35 cellular contexts compared by ENCODE assay signal in the genomic region with DNA sequence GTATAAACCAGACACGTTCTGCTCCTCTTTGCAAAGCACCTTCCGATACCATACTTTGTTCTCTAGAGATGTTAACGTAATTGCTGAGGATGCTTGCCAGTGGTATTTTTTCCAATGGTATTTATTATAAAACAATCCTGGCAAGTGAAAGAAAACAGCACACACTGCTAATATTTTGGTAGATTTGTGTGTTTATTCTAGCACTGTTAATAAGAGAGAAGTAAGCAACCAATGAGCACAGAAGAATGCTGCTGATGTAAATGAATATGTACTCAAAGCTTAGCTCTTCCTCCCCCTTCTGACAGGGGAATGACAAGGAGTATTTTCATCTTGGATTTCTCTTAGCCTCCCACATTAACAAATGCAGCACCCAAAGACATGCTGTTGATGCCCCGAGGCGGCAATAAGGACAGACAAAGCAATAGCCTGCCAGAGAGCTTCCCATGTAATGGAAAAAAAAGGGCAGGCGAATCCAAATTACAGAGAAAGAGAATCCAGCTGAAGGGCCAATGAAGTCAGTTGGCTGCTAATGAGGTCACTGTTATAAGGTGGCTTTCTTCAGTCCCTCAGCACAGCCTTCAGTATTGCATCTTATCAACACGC. TPM values are rescaled to one million over a fixed set of nuclear protein-coding genes. Genes with fewer than 3 reads are reported as not detected.
"Had no signal": no experiment of that assay in that cellular context is flagged by ENCODE, and none has a peak within 500 bp of the region (broad histone marks: within the 10 kb centered on the region; RNA-seq: fewer than 3 reads in every experiment).

No MANE protein-coding gene starts in this region.

- H3K9me3 Mint-ChIP-seq: activated B cell treated with CpG ODN at 0.5 μM for 24 hours; activated CD4-positive, alpha-beta memory T cell treated with anti-CD3 and anti-CD28 coated beads for 36 hours; activated naive CD4-positive, alpha-beta T cell treated with anti-CD3 and anti-CD28 coated beads, Interleukin-2, amount 10 ng/mL, durations not matched to agents 7 days and 5 days had no signal

- H3K4me3 Mint-ChIP-seq: activated B cell treated with CpG ODN at 0.5 μM for 24 hours; activated CD4-positive, alpha-beta memory T cell treated with anti-CD3 and anti-CD28 coated beads for 36 hours; activated CD8-positive, alpha-beta memory T cell treated with anti-CD3 and anti-CD28 coated beads, Interleukin-2, amount 10 ng/mL, durations not matched to agents 7 days and 5 days; activated naive CD4-positive, alpha-beta T cell treated with anti-CD3 and anti-CD28 coated beads, Interleukin-2, amount 10 ng/mL, durations not matched to agents 7 days and 5 days; activated naive CD8-positive, alpha-beta T cell had no signal

- H3K9me3 ChIP-seq: body of pancreas, breast epithelium had no signal

- H3K27ac ChIP-seq: body of pancreas, breast epithelium, VCaP had no signal

- H3K36me3 ChIP-seq: breast epithelium had no signal

- H3K27me3 Mint-ChIP-seq: activated CD4-positive, alpha-beta memory T cell treated with anti-CD3 and anti-CD28 coated beads for 36 hours; activated naive CD8-positive, alpha-beta T cell had no signal

- H3K4me3 ChIP-seq: body of pancreas, breast epithelium had no signal

- ATAC-seq: activated CD8-positive, alpha-beta memory T cell treated with anti-CD3 and anti-CD28 coated beads, Interleukin-2, amount 10 ng/mL, durations not matched to agents 7 days and 5 days; body of pancreas had no signal

- DNase-seq: activated B cell treated with CpG ODN at 0.5 μM for 24 hours; activated CD4-positive, alpha-beta memory T cell treated with anti-CD3 and anti-CD28 coated beads for 36 hours; activated CD4-positive, alpha-beta T cell treated with anti-CD3 and anti-CD28 coated beads for 4 hours; activated CD4-positive, alpha-beta T cell treated with anti-CD3 and anti-CD28 coated beads, Interleukin-2, amount 50 U/mL, for 1 hour; activated CD4-positive, CD25-positive, alpha-beta regulatory T cell treated with anti-CD3 and anti-CD28 coated beads, Interleukin-2, amount 50 U/mL, for 72 hours; activated CD8-positive, alpha-beta memory T cell treated with anti-CD3 and anti-CD28 coated beads for 24 hours; activated CD8-positive, alpha-beta memory T cell treated with anti-CD3 and anti-CD28 coated beads, Interleukin-2, amount 10 ng/mL, durations not matched to agents 7 days and 5 days; activated CD8-positive, alpha-beta memory T cell treated with anti-CD3 and anti-CD28 coated beads, Interleukin-2, amount 50 U/mL, for 48 hours; activated effector memory CD4-positive, alpha-beta T cell treated with Interleukin-2 at 50 U/mL for 16 hours; activated naive CD4-positive, alpha-beta T cell treated with anti-CD3 and anti-CD28 coated beads, Interleukin-2, amount 10 ng/mL, durations not matched to agents 7 days and 5 days; activated T-cell treated with anti-CD3 and anti-CD28 coated beads, Interleukin-2, amount 50 U/mL, for 48 hours; amniotic stem cell; aorta; body of pancreas; Kasumi-1; KG1; MM.1S; MV-4-11; NCI-H1092; NCI-H1436 treated with DMSO at 0.1 percent for 48 hours; NCI-H1694 treated with DMSO at 0.1 percent for 48 hours; NCI-H2029; NCI-H345; NCI-H524 treated with DMSO at 0.1 percent for 48 hours; NCI-H748 treated with DMSO at 0.1 percent for 48 hours; NK-92 treated with Interleukin-12 subunit alpha and Interleukin-12 subunit beta, amount 100 ng/mL, for 24 hours; Right ventricle myocardium superior; SW 1271; T-helper 1 cell; T-helper 2 cell; T-helper 9 cell had no signal

- H3K4me1 Mint-ChIP-seq: activated B cell treated with CpG ODN at 0.5 μM for 24 hours; activated CD8-positive, alpha-beta memory T cell treated with anti-CD3 and anti-CD28 coated beads, Interleukin-2, amount 10 ng/mL, durations not matched to agents 7 days and 5 days; activated naive CD4-positive, alpha-beta T cell treated with anti-CD3 and anti-CD28 coated beads, Interleukin-2, amount 10 ng/mL, durations not matched to agents 7 days and 5 days had no signal

- H3K27me3 ChIP-seq: body of pancreas had no signal

- H3K27ac Mint-ChIP-seq: activated B cell treated with CpG ODN at 0.5 μM for 24 hours; activated CD4-positive, alpha-beta memory T cell treated with anti-CD3 and anti-CD28 coated beads for 36 hours; activated CD8-positive, alpha-beta memory T cell treated with anti-CD3 and anti-CD28 coated beads, Interleukin-2, amount 10 ng/mL, durations not matched to agents 7 days and 5 days; activated naive CD4-positive, alpha-beta T cell treated with anti-CD3 and anti-CD28 coated beads, Interleukin-2, amount 10 ng/mL, durations not matched to agents 7 days and 5 days; activated naive CD8-positive, alpha-beta T cell had no signal

- H3K4me1 ChIP-seq: body of pancreas, breast epithelium had no signal

- H3K36me3 Mint-ChIP-seq: activated CD4-positive, alpha-beta memory T cell treated with anti-CD3 and anti-CD28 coated beads for 36 hours; activated CD8-positive, alpha-beta memory T cell treated with anti-CD3 and anti-CD28 coated beads, Interleukin-2, amount 10 ng/mL, durations not matched to agents 7 days and 5 days; activated naive CD4-positive, alpha-beta T cell treated with anti-CD3 and anti-CD28 coated beads, Interleukin-2, amount 10 ng/mL, durations not matched to agents 7 days and 5 days; activated naive CD8-positive, alpha-beta T cell had no signal

RNA-seq across cellular contexts. Expression of a gene that starts 18.6 kb away (rescaled TPM):
- total RNA-seq: activated CD4-positive, alpha-beta memory T cell treated with anti-CD3 and anti-CD28 coated beads for 36 hours; activated CD8-positive, alpha-beta memory T cell treated with anti-CD3 and anti-CD28 coated beads, Interleukin-2, amount 10 ng/mL, durations not matched to agents 7 days and 5 days; OCI-LY7 had no signal
